In genomic region chr2:214019229-214019972, GRCh38 we compare ENCODE assay signal across 12 cellular contexts.
DNase-seq lines count a peak whose midpoint lies in the region; ATAC-seq and TF ChIP-seq lines count a peak whose summit lies in the region.
"Had no signal": no experiment of that assay in that cellular context is flagged by ENCODE, and none has a peak within 500 bp of the region (broad histone marks: within the 10 kb centered on the region; RNA-seq: fewer than 3 reads in every experiment).

No MANE protein-coding gene starts in this region.

- peak; percentile 49 for ATAC-seq in activated CD8-positive, alpha-beta T cell treated with anti-CD3 and anti-CD28 coated beads for 36 hours
- ATAC-seq in activated CD8-positive, alpha-beta T cell treated with anti-CD3 and anti-CD28 coated beads, Interleukin-2, amount 10 ng/mL, durations not matched to agents 7 days and 5 days: no peak
- ATAC-seq in gastroesophageal sphincter (peak; percentile 61), HG03469 (IDR thresholded peaks at IDR 0.05; ENCODE audit: unreplicated experiment) (no peak)
- ATAC-seq in stimulated activated effector memory CD8-positive, alpha-beta T cell treated with anti-CD3 and anti-CD28 coated beads, Interleukin-12 subunit alpha, Interleukin-12 subunit beta, amount 100 ng/mL, for 72 hours: peak; percentile 74

- BruUV-seq in A673 (replicated peaks; lab: Mats Ljungman, UMichigan): no TSS peak

- TF ChIP-seq POLR2A in gastroesophageal sphincter (IDR thresholded peaks at IDR 0.05): no peak

- CTCF ChIA-PET in activated CD8-positive, alpha-beta T cell treated with anti-CD3 and anti-CD28 coated beads for 36 hours (lab: Charles Lee): no interaction called here
- CTCF ChIA-PET in activated CD8-positive, alpha-beta T cell treated with anti-CD3 and anti-CD28 coated beads, Interleukin-2, amount 10 ng/mL, durations not matched to agents 7 days and 5 days (lab: Charles Lee): no interaction called here
- CTCF ChIA-PET in A673 (lab: Charles Lee): no interaction called here

- H3K36me3 Mint-ChIP-seq in activated CD8-positive, alpha-beta T cell treated with anti-CD3 and anti-CD28 coated beads for 36 hours (ENCODE audit: low read depth): no peaks in the 10 kb centered on the region
- H3K36me3 Mint-ChIP-seq in activated CD8-positive, alpha-beta T cell treated with anti-CD3 and anti-CD28 coated beads, Interleukin-2, amount 10 ng/mL, durations not matched to agents 7 days and 5 days (ENCODE audit: low read depth): no peaks in the 10 kb centered on the region
- H3K36me3 Mint-ChIP-seq in stimulated activated effector memory CD8-positive, alpha-beta T cell treated with anti-CD3 and anti-CD28 coated beads, Interleukin-12 subunit alpha, Interleukin-12 subunit beta, amount 100 ng/mL, for 72 hours: no peaks in the 10 kb centered on the region
- H3K36me3 Mint-ChIP-seq: naive B cell had no signal

- intact Hi-C loops in activated CD8-positive, alpha-beta T cell treated with anti-CD3 and anti-CD28 coated beads for 36 hours (cut with micrococcal nuclease): no loop called here
- intact Hi-C loops in A673 (cut with micrococcal nuclease; ENCODE audit: unreplicated experiment): no loop called here

- no peak overlapping the region for H3K4me3 Mint-ChIP-seq in activated CD8-positive, alpha-beta T cell treated with anti-CD3 and anti-CD28 coated beads for 36 hours
- no peak overlapping the region for H3K4me3 Mint-ChIP-seq in activated CD8-positive, alpha-beta T cell treated with anti-CD3 and anti-CD28 coated beads, Interleukin-2, amount 10 ng/mL, durations not matched to agents 7 days and 5 days
- no peak overlapping the region for H3K4me3 Mint-ChIP-seq in stimulated activated effector memory CD8-positive, alpha-beta T cell treated with anti-CD3 and anti-CD28 coated beads, Interleukin-12 subunit alpha, Interleukin-12 subunit beta, amount 100 ng/mL, for 72 hours
- H3K4me3 Mint-ChIP-seq: naive B cell had no signal

- H3K4me1 ChIP-seq in gastroesophageal sphincter (peaks cover 0 to 5% (median 0%) of the 10 kb centered on the region in 3 donors), A673 (ENCODE audit: insufficient read depth, low read length, poor library complexity, severe bottlenecking) (no peaks in the 10 kb centered on the region)
- H3K4me1 ChIP-seq: BLaER1 had no signal

- WGBS in gastroesophageal sphincter (ENCODE audit: low coverage in 1 of 2), 2 donors: 40 to 56% methylated on average over 2 to 3 of the region's 3 CpGs

- TF ChIP-seq EP300 in gastroesophageal sphincter (IDR thresholded peaks at IDR 0.05): no peak

- H3K4me3 ChIP-seq in gastroesophageal sphincter (no peak overlapping the region), A673 (ENCODE audit: low read depth, low read length, poor library complexity, severe bottlenecking) (no peak overlapping the region)
- H3K4me3 ChIP-seq: BLaER1 had no signal

- H3K9me3 Mint-ChIP-seq in activated CD8-positive, alpha-beta T cell treated with anti-CD3 and anti-CD28 coated beads for 36 hours: no peaks in the 10 kb centered on the region
- no peaks in the 10 kb centered on the region for H3K9me3 Mint-ChIP-seq in activated CD8-positive, alpha-beta T cell treated with anti-CD3 and anti-CD28 coated beads, Interleukin-2, amount 10 ng/mL, durations not matched to agents 7 days and 5 days (ENCODE audit: insufficient read depth)
- H3K9me3 Mint-ChIP-seq in stimulated activated effector memory CD8-positive, alpha-beta T cell treated with anti-CD3 and anti-CD28 coated beads, Interleukin-12 subunit alpha, Interleukin-12 subunit beta, amount 100 ng/mL, for 72 hours: peaks cover 2% of the 10 kb centered on the region

- H3K4me1 Mint-ChIP-seq in activated CD8-positive, alpha-beta T cell treated with anti-CD3 and anti-CD28 coated beads for 36 hours (ENCODE audit: low read depth): no peaks in the 10 kb centered on the region
- H3K4me1 Mint-ChIP-seq in activated CD8-positive, alpha-beta T cell treated with anti-CD3 and anti-CD28 coated beads, Interleukin-2, amount 10 ng/mL, durations not matched to agents 7 days and 5 days (ENCODE audit: low read depth): no peaks in the 10 kb centered on the region
- no peaks in the 10 kb centered on the region for H3K4me1 Mint-ChIP-seq in stimulated activated effector memory CD8-positive, alpha-beta T cell treated with anti-CD3 and anti-CD28 coated beads, Interleukin-12 subunit alpha, Interleukin-12 subunit beta, amount 100 ng/mL, for 72 hours
- H3K4me1 Mint-ChIP-seq: naive B cell had no signal

- no peak overlapping the region for H3K27ac ChIP-seq in gastroesophageal sphincter
- H3K27ac ChIP-seq in A673 (ENCODE audit: low read depth, low read length, poor library complexity, severe bottlenecking): no peak overlapping the region
- H3K27ac ChIP-seq: BLaER1, WERI-Rb-1 had no signal

- H3K27ac Mint-ChIP-seq in activated CD8-positive, alpha-beta T cell treated with anti-CD3 and anti-CD28 coated beads for 36 hours: no peak overlapping the region
- no peak overlapping the region for H3K27ac Mint-ChIP-seq in activated CD8-positive, alpha-beta T cell treated with anti-CD3 and anti-CD28 coated beads, Interleukin-2, amount 10 ng/mL, durations not matched to agents 7 days and 5 days
- H3K27ac Mint-ChIP-seq in stimulated activated effector memory CD8-positive, alpha-beta T cell treated with anti-CD3 and anti-CD28 coated beads, Interleukin-12 subunit alpha, Interleukin-12 subunit beta, amount 100 ng/mL, for 72 hours: no peak overlapping the region
- H3K27ac Mint-ChIP-seq: naive B cell had no signal

- POLR2A ChIA-PET in activated CD8-positive, alpha-beta T cell treated with anti-CD3 and anti-CD28 coated beads for 36 hours (lab: Charles Lee): no interaction called here
- POLR2A ChIA-PET in activated CD8-positive, alpha-beta T cell treated with anti-CD3 and anti-CD28 coated beads, Interleukin-2, amount 10 ng/mL, durations not matched to agents 7 days and 5 days (lab: Charles Lee): no interaction called here
- POLR2A ChIA-PET in A673 (lab: Charles Lee; ENCODE audit: low non-redundant PET): no interaction called here

- no peaks in the 10 kb centered on the region for H3K27me3 Mint-ChIP-seq in activated CD8-positive, alpha-beta T cell treated with anti-CD3 and anti-CD28 coated beads for 36 hours
- H3K27me3 Mint-ChIP-seq in activated CD8-positive, alpha-beta T cell treated with anti-CD3 and anti-CD28 coated beads, Interleukin-2, amount 10 ng/mL, durations not matched to agents 7 days and 5 days (ENCODE audit: low read depth): no peaks in the 10 kb centered on the region
- H3K27me3 Mint-ChIP-seq: naive B cell had no signal

- no peak for TF ChIP-seq CTCF in activated CD8-positive, alpha-beta T cell treated with anti-CD3 and anti-CD28 coated beads for 36 hours (IDR thresholded peaks at IDR 0.05)
- TF ChIP-seq CTCF in gastroesophageal sphincter (IDR thresholded peaks at IDR 0.05) (no peak), A673 (conservative IDR thresholded peaks at IDR 0.05; ENCODE audit: low read depth, low read length) (no peak)

- DNase-seq in activated CD8-positive, alpha-beta T cell treated with anti-CD3 and anti-CD28 coated beads for 36 hours: no peak
- no peak for DNase-seq in activated CD8-positive, alpha-beta T cell treated with anti-CD3 and anti-CD28 coated beads, Interleukin-2, amount 10 ng/mL, durations not matched to agents 7 days and 5 days
- DNase-seq in SW 1271 (lab: John Stamatoyannopoulos, UW) (peak; percentile 78 to 91), A673 (ENCODE audit: low spot score) (no peak), NCI-H1436 treated with DMSO at 0.1 percent for 48 hours (lab: John Stamatoyannopoulos, UW) (no peak)
- no peak for DNase-seq in stimulated activated effector memory CD8-positive, alpha-beta T cell treated with anti-CD3 and anti-CD28 coated beads, Interleukin-12 subunit alpha, Interleukin-12 subunit beta, amount 100 ng/mL, for 72 hours (ENCODE audit: low spot score in 2 of 2)
- DNase-seq: naive B cell, NCI-H2171 treated with DMSO at 0.1 percent for 48 hours, WERI-Rb-1 had no signal

- no peaks in the 10 kb centered on the region for H3K9me3 ChIP-seq in gastroesophageal sphincter
- H3K9me3 ChIP-seq in A673 (ENCODE audit: low read depth, low read length, poor library complexity, severe bottlenecking): no peaks in the 10 kb centered on the region
- H3K9me3 ChIP-seq: BLaER1 had no signal

- H3K36me3 ChIP-seq in gastroesophageal sphincter (no peaks in the 10 kb centered on the region), A673 (ENCODE audit: insufficient read depth, low read length, poor library complexity, severe bottlenecking) (no peaks in the 10 kb centered on the region)
- H3K36me3 ChIP-seq: BLaER1, WERI-Rb-1 had no signal

- H3K27me3 ChIP-seq in gastroesophageal sphincter (no peaks in the 10 kb centered on the region), A673 (replicated peaks; ENCODE audit: insufficient read depth, low read depth, low read length, poor library complexity) (no peaks in the 10 kb centered on the region)
- H3K27me3 ChIP-seq: BLaER1 had no signal

Comparison
In these comparisons a context has a peak if more than half of its experiments do, and no peak if none do; other contexts are left out.
1. ATAC-seq: peak in activated CD8-positive, alpha-beta T cell treated with anti-CD3 and anti-CD28 coated beads for 36 hours (single experiment), gastroesophageal sphincter (single experiment) and stimulated activated effector memory CD8-positive, alpha-beta T cell treated with anti-CD3 and anti-CD28 coated beads, Interleukin-12 subunit alpha, Interleukin-12 subunit beta, amount 100 ng/mL, for 72 hours (single experiment); none in activated CD8-positive, alpha-beta T cell treated with anti-CD3 and anti-CD28 coated beads, Interleukin-2, amount 10 ng/mL, durations not matched to agents 7 days and 5 days (single experiment) and HG03469 (single experiment).
2. DNase-seq: peak in SW 1271 (2 of 2); none in activated CD8-positive, alpha-beta T cell treated with anti-CD3 and anti-CD28 coated beads for 36 hours (single experiment), activated CD8-positive, alpha-beta T cell treated with anti-CD3 and anti-CD28 coated beads, Interleukin-2, amount 10 ng/mL, durations not matched to agents 7 days and 5 days (single experiment), stimulated activated effector memory CD8-positive, alpha-beta T cell treated with anti-CD3 and anti-CD28 coated beads, Interleukin-12 subunit alpha, Interleukin-12 subunit beta, amount 100 ng/mL, for 72 hours (0 of 2), A673 (single experiment) and NCI-H1436 treated with DMSO at 0.1 percent for 48 hours (single experiment).